Comparison of ENCODE assay signal across 9 cellular contexts in the genomic region with DNA sequence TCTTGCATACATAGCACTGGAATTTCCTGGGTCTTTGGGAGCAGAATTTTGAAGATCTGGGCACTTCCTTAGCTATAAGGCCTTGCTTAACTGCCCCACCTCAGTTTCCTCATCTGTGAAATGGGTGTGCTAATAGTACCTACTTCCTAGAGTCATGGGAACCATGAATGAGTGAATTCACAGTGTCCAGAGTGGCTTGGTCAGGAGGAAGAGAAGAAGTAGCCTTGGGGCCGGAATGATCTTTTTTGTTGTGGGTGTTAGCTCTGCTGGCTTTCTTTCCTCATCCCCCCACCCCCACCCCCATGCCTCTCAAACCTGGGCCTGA. TPM values are rescaled to one million over a fixed set of nuclear protein-coding genes. Genes with fewer than 3 reads are reported as not detected.
A peak's percentile ranks its signal among the peaks of the same experiment; 100 is the strongest.
DNase-seq lines count a peak whose midpoint lies in the region; ATAC-seq, FAIRE-seq and TF ChIP-seq lines count a peak whose summit lies in the region.
"Had no signal": no experiment of that assay in that cellular context is flagged by ENCODE, and none has a peak within 500 bp of the region (broad histone marks: within the 10 kb centered on the region; RNA-seq: fewer than 3 reads in every experiment).

No MANE protein-coding gene starts in this region.

- H3K4me2 ChIP-seq in keratinocyte (ENCODE audit: control insufficient read depth, extremely low read depth, insufficient read depth, low read depth, low read length), result peak overlapping the region; percentile 87

- dilution Hi-C loops in keratinocyte (cut with MboI; ENCODE audit: extremely low pct_ligation_motif_present, low sequenced_read_pairs), result no loop called here

- no peak for TF ChIP-seq POLR2A in breast epithelium (IDR thresholded peaks at IDR 0.05)

- no peak overlapping the region for H3K4me3 Mint-ChIP-seq in MCF 10A (ENCODE audit: unreplicated experiment)
- H3K4me3 Mint-ChIP-seq in activated CD4-positive, alpha-beta memory T cell treated with anti-CD3 and anti-CD28 coated beads, Interleukin-2, amount 10 ng/mL, durations not matched to agents 7 days and 5 days, result peak overlapping the region; percentile 90

- no peak for FAIRE-seq in keratinocyte (lab: Jason Lieb, UNC)

- peaks cover 7% of the 10 kb centered on the region for H3K36me3 Mint-ChIP-seq in MCF 10A (ENCODE audit: insufficient read depth, unreplicated experiment)
- peaks cover 6% of the 10 kb centered on the region for H3K36me3 Mint-ChIP-seq in activated CD4-positive, alpha-beta memory T cell treated with anti-CD3 and anti-CD28 coated beads, Interleukin-2, amount 10 ng/mL, durations not matched to agents 7 days and 5 days (ENCODE audit: low read depth)

- no peak for ATAC-seq in HG02642 (IDR thresholded peaks at IDR 0.05; ENCODE audit: poor library complexity, unreplicated experiment)

- POLR2A ChIA-PET in MCF 10A (lab: Yijun Ruan, JAX), result interaction anchor here (0.6 to 1.3 kb wide), 3 partner anchors 11 to 45 kb away, joined by 3 to 4 read pairs (median 4); no protein-coding TSS in a partner anchor
- POLR2A ChIA-PET in activated CD4-positive, alpha-beta memory T cell treated with anti-CD3 and anti-CD28 coated beads, Interleukin-2, amount 10 ng/mL, durations not matched to agents 7 days and 5 days (lab: Charles Lee), result interaction anchor here (1.5 to 16.8 kb wide), 3 partner anchors 21 to 277 kb away, joined by 5 to 257 read pairs (median 237); a partner anchor contains a TSS

- H2AFZ ChIP-seq in keratinocyte (ENCODE audit: control insufficient read depth, low read length), result no peak overlapping the region

- H3K36me3 ChIP-seq in breast epithelium, result no peaks in the 10 kb centered on the region
- H3K36me3 ChIP-seq in keratinocyte (ENCODE audit: control insufficient read depth in 2 of 2, extremely low read depth in 1 of 2, insufficient read depth in 2 of 2, low read length in 2 of 2), result peaks cover 0 to 11% of the 10 kb centered on the region in 2 experiments
- no peaks in the 10 kb centered on the region for H3K36me3 ChIP-seq in tibial artery

- no peak overlapping the region for H3K27ac Mint-ChIP-seq in MCF 10A (ENCODE audit: low read depth, unreplicated experiment)
- no peak overlapping the region for H3K27ac Mint-ChIP-seq in activated CD4-positive, alpha-beta memory T cell treated with anti-CD3 and anti-CD28 coated beads, Interleukin-2, amount 10 ng/mL, durations not matched to agents 7 days and 5 days

- DNase-seq in breast epithelium (ENCODE audit: low spot score in 2 of 2) (no peak), MCF 10A (ENCODE audit: unreplicated experiment) (no peak), keratinocyte (ENCODE audit: low read depth, low spot score) (no peak), tibial artery (no peak), NCI-H2081 (lab: John Stamatoyannopoulos, UW) (no peak), SIG-M5 treated with dmso at 0.1 percent for 504 hours (lab: John Stamatoyannopoulos, UW; ENCODE audit: unreplicated experiment) (no peak)
- DNase-seq in activated CD4-positive, alpha-beta memory T cell treated with anti-CD3 and anti-CD28 coated beads, Interleukin-2, amount 10 ng/mL, durations not matched to agents 7 days and 5 days, result no peak
- DNase-seq: Right ventricle myocardium superior had no signal

- CTCF ChIA-PET in MCF 10A (lab: Yijun Ruan, JAX), result interaction anchor here (0.7 to 2.6 kb wide), 4 partner anchors 12 to 44 kb away, joined by 3 to 16 read pairs (median 4); no protein-coding TSS in a partner anchor
- CTCF ChIA-PET in activated CD4-positive, alpha-beta memory T cell treated with anti-CD3 and anti-CD28 coated beads, Interleukin-2, amount 10 ng/mL, durations not matched to agents 7 days and 5 days (lab: Charles Lee), result interaction anchor here (0.6 to 2.3 kb wide), 7 partner anchors 11 to 672 kb away, joined by 4 to 11 read pairs (median 5); no protein-coding TSS in a partner anchor

- peaks cover 58% of the 10 kb centered on the region for H3K79me2 ChIP-seq in keratinocyte (ENCODE audit: control insufficient read depth, insufficient read depth, low read length)

- H3K4me1 Mint-ChIP-seq in MCF 10A (ENCODE audit: insufficient read depth, unreplicated experiment), result peaks cover 4% of the 10 kb centered on the region
- peaks cover 79% of the 10 kb centered on the region for H3K4me1 Mint-ChIP-seq in activated CD4-positive, alpha-beta memory T cell treated with anti-CD3 and anti-CD28 coated beads, Interleukin-2, amount 10 ng/mL, durations not matched to agents 7 days and 5 days

- no peak for TF ChIP-seq CTCF in breast epithelium (IDR thresholded peaks at IDR 0.05)
- TF ChIP-seq CTCF in MCF 10A (IDR thresholded peaks at IDR 0.05; ENCODE audit: unreplicated experiment), result no peak
- TF ChIP-seq CTCF in keratinocyte (optimal IDR thresholded peaks at IDR 0.05 in 1 of 3, IDR thresholded peaks at IDR 0.05 in 1 of 3, conservative IDR thresholded peaks at IDR 0.05 in 1 of 3; ENCODE audit: extremely low read depth in 1 of 3, insufficient read depth in 2 of 3, low read length in 3 of 3), result no peak
- no peak for TF ChIP-seq CTCF in tibial artery (IDR thresholded peaks at IDR 0.05)

- H4K20me1 ChIP-seq in keratinocyte (ENCODE audit: control insufficient read depth, extremely low read depth, insufficient read depth, low read length), result peaks cover 5% of the 10 kb centered on the region

- H3K27ac ChIP-seq in breast epithelium (peak overlapping the region in 1 of 2 donors; percentile 89), keratinocyte (ENCODE audit: control insufficient read depth, insufficient read depth, low read length) (no peak overlapping the region), tibial artery (peak overlapping the region; percentile 78 to 81)

- H3K4me1 ChIP-seq in breast epithelium (peaks cover 11 to 13% of the 10 kb centered on the region in 2 donors), keratinocyte (ENCODE audit: control insufficient read depth, extremely low read depth, insufficient read depth, low read length) (peaks cover 35% of the 10 kb centered on the region), tibial artery (peaks cover 0 to 86% (median 72%) of the 10 kb centered on the region in 4 donors)

- no peaks in the 10 kb centered on the region for H3K27me3 Mint-ChIP-seq in MCF 10A (ENCODE audit: insufficient read depth, unreplicated experiment)
- H3K27me3 Mint-ChIP-seq in activated CD4-positive, alpha-beta memory T cell treated with anti-CD3 and anti-CD28 coated beads, Interleukin-2, amount 10 ng/mL, durations not matched to agents 7 days and 5 days, result peaks cover 15% of the 10 kb centered on the region

- H3K4me3 ChIP-seq in breast epithelium, result peak overlapping the region in 2 of 3 donors; percentile 68 to 90
- peak overlapping the region in 1 of 3 experiments; percentile 0 for H3K4me3 ChIP-seq in keratinocyte (ENCODE audit: control insufficient read depth in 2 of 3, extremely low read depth in 1 of 3, insufficient read depth in 2 of 3, low read depth in 1 of 3, low read length in 3 of 3)
- peak overlapping the region in 1 of 2 donors; percentile 93 for H3K4me3 ChIP-seq in tibial artery

- intact Hi-C loops in breast epithelium (cut with DNase I; ENCODE audit: low total_unique reads), result no loop called here
- intact Hi-C loops in MCF 10A (cut with micrococcal nuclease), result no loop called here
- intact Hi-C loops in tibial artery (cut with DNase I; ENCODE audit: low total_unique reads), result no loop called here

- BruUV-seq in MCF 10A (replicated peaks; lab: Mats Ljungman, UMichigan), result no TSS peak

- no peak overlapping the region for H3K9ac ChIP-seq in keratinocyte (ENCODE audit: control insufficient read depth, extremely low read depth, insufficient read depth, low read length)

- H3K9me3 Mint-ChIP-seq in MCF 10A (ENCODE audit: unreplicated experiment), result no peaks in the 10 kb centered on the region
- H3K9me3 Mint-ChIP-seq in activated CD4-positive, alpha-beta memory T cell treated with anti-CD3 and anti-CD28 coated beads, Interleukin-2, amount 10 ng/mL, durations not matched to agents 7 days and 5 days, result no peaks in the 10 kb centered on the region

- H3K9me1 ChIP-seq in keratinocyte (ENCODE audit: control insufficient read depth, extremely low read depth, insufficient read depth, low read length), result no peaks in the 10 kb centered on the region

- H3K27me3 ChIP-seq in breast epithelium (no peaks in the 10 kb centered on the region), keratinocyte (ENCODE audit: control insufficient read depth, extremely low read depth, insufficient read depth, low read length) (no peaks in the 10 kb centered on the region), tibial artery (no peaks in the 10 kb centered on the region)

- H3K9me3 ChIP-seq in breast epithelium (no peaks in the 10 kb centered on the region), keratinocyte (ENCODE audit: control insufficient read depth, low read depth, low read length) (no peaks in the 10 kb centered on the region), tibial artery (no peaks in the 10 kb centered on the region)

RNA-seq across cellular contexts. Expression of a gene that starts 2.4 kb away (rescaled TPM):
- total RNA-seq in breast epithelium (10 to 100 TPM; 13.9 to 27.4 (median 17.4) TPM), MCF 10A (2022) (4.5 and 5.1 TPM in 2 replicates)
- total RNA-seq in activated CD4-positive, alpha-beta memory T cell treated with anti-CD3 and anti-CD28 coated beads, Interleukin-2, amount 10 ng/mL, durations not matched to agents 7 days and 5 days, result 10 to 100 TPM; 18.8 to 20.2 TPM
- 4.2 to 11.3 TPM (median 7.7 TPM) in 3 replicates for polyA plus RNA-seq in keratinocyte
- polyA plus RNA-seq in keratinocyte (2011; ENCODE audit: low read depth), result 0.30 TPM
- polyA plus RNA-seq in keratinocyte (2011; cell fraction: cytosol; rRNA removed), result 7.7 and 8.1 TPM in 2 replicates
- polyA plus RNA-seq in keratinocyte (2011; cell fraction: nucleus; rRNA removed), result 7.7 and 8.3 TPM in 2 replicates
- 0.87 and 7.8 TPM in 2 replicates for polyA plus RNA-seq in keratinocyte (2012; ENCODE audit: low replicate concordance)
- polyA minus RNA-seq in keratinocyte, result 4.7 to 21.2 TPM (median 7.5 TPM) in 3 replicates
- polyA minus RNA-seq in keratinocyte (2011; cell fraction: cytosol; rRNA and poly(A)+ RNA removed), result 9.0 TPM
- 4.4 and 6.1 TPM in 2 replicates for polyA minus RNA-seq in keratinocyte (2011; cell fraction: nucleus; rRNA and poly(A)+ RNA removed)

RNA-seq across cellular contexts. Expression of a gene that starts 39.2 kb away (rescaled TPM):
- 10 to 100 TPM in 2 of 3 donors, 1 to 10 TPM in 1; 6.6 to 10.9 (median 10.2) TPM for total RNA-seq in breast epithelium
- total RNA-seq in MCF 10A (2022), result 3.4 and 4.0 TPM in 2 replicates
- under 1 TPM; 0.93 to 0.98 TPM for total RNA-seq in activated CD4-positive, alpha-beta memory T cell treated with anti-CD3 and anti-CD28 coated beads, Interleukin-2, amount 10 ng/mL, durations not matched to agents 7 days and 5 days
- polyA plus RNA-seq in keratinocyte, result 1.7 to 3.9 TPM (median 3.3 TPM) in 3 replicates
- polyA plus RNA-seq in keratinocyte (2011; ENCODE audit: low read depth), result 1.5 TPM
- 2.2 and 5.5 TPM in 2 replicates for polyA plus RNA-seq in keratinocyte (2011; cell fraction: cytosol; rRNA removed)
- polyA plus RNA-seq in keratinocyte (2011; cell fraction: nucleus; rRNA removed), result 4.0 and 7.5 TPM in 2 replicates
- polyA plus RNA-seq in keratinocyte (2012; ENCODE audit: low replicate concordance), result 5.4 and 10.2 TPM in 2 replicates
- polyA minus RNA-seq in keratinocyte, result 1.6 to 3.0 TPM (median 2.3 TPM) in 3 replicates
- 6.1 TPM for polyA minus RNA-seq in keratinocyte (2011; cell fraction: cytosol; rRNA and poly(A)+ RNA removed)
- polyA minus RNA-seq in keratinocyte (2011; cell fraction: nucleus; rRNA and poly(A)+ RNA removed), result 4.1 and 5.8 TPM in 2 replicates
